31 cellular contexts compared by ENCODE assay signal in the genomic region with DNA sequence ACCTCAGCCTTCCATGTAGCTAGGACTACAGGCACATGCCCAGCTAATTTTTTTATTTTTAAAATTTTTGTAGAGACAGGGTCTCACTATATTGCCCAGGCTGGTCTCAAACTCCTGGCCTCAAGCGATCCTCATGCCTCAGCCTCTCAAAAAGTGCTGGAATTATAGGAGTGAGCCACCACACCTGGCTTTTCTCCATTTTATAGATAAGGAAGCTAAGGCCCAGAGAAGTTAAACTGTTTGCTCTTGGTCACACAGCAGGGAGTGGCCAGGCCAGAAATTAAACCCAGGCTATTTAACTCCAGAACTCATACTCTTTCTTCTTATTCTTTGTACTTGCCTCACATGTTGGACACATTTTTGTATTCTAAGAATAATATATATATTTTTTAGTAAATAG.
"Had no signal": no experiment of that assay in that cellular context is flagged by ENCODE, and none has a peak within 500 bp of the region (broad histone marks: within the 10 kb centered on the region; RNA-seq: fewer than 3 reads in every experiment).

No MANE protein-coding gene starts in this region.

- H3K4me3 Mint-ChIP-seq: naive B cell; naive thymus-derived CD8-positive, alpha-beta T cell; nephron progenitor cell; neural crest cell; stimulated activated memory B cell treated with anti-CD40 and anti-IgM and Interleukin-4, amounts not matched to agents 10 μg/mL and 1 μg/mL and 100 μg/mL, for 72 hours; stimulated activated naive CD8-positive, alpha-beta T cell treated with anti-CD3 and anti-CD28 coated beads, Interleukin-15, amount 100 ng/mL, for 72 hours; type B pancreatic cell had no signal

- H3K36me3 ChIP-seq: uterus had no signal

- H3K4me3 ChIP-seq: pancreas, psoas muscle, skin epidermis, smooth muscle cell, spleen, suprapubic skin, testis, tibial artery, transverse colon, upper lobe of right lung, uterus had no signal

- H3K9me3 Mint-ChIP-seq: naive thymus-derived CD8-positive, alpha-beta T cell; neural crest cell; stimulated activated memory B cell treated with anti-CD40 and anti-IgM and Interleukin-4, amounts not matched to agents 10 μg/mL and 1 μg/mL and 100 μg/mL, for 72 hours; stimulated activated naive CD8-positive, alpha-beta T cell treated with anti-CD3 and anti-CD28 coated beads, Interleukin-15, amount 100 ng/mL, for 72 hours; type B pancreatic cell had no signal

- H3K4me1 Mint-ChIP-seq: naive B cell; nephron progenitor cell; neural crest cell; stimulated activated memory B cell treated with anti-CD40 and anti-IgM and Interleukin-4, amounts not matched to agents 10 μg/mL and 1 μg/mL and 100 μg/mL, for 72 hours had no signal

- H3K27me3 Mint-ChIP-seq: naive B cell; naive thymus-derived CD8-positive, alpha-beta T cell; progenitor cell of endocrine pancreas; stimulated activated memory B cell treated with anti-CD40 and anti-IgM and Interleukin-4, amounts not matched to agents 10 μg/mL and 1 μg/mL and 100 μg/mL, for 72 hours; stimulated activated naive CD8-positive, alpha-beta T cell treated with anti-CD3 and anti-CD28 coated beads, Interleukin-15, amount 100 ng/mL, for 72 hours; type B pancreatic cell had no signal

- H3K27me3 ChIP-seq: neutrophil, pancreas, spleen, suprapubic skin, testis, tibial artery, transverse colon, upper lobe of right lung, uterus had no signal

- H3K4me2 ChIP-seq: smooth muscle cell had no signal

- H3K27ac ChIP-seq: neutrophil, pancreas, psoas muscle, skin epidermis, spleen, suprapubic skin, testis, tibial artery, transverse colon, upper lobe of right lung, uterus had no signal

- FAIRE-seq: pancreas had no signal

- DNase-seq: naive B cell; naive thymus-derived CD8-positive, alpha-beta T cell; nephron progenitor cell; nucleus accumbens; pancreas; psoas muscle; right cardiac atrium; spleen; stimulated activated CD4-positive, alpha-beta T cell treated with anti-CD3 and anti-CD28 coated beads, Interleukin-12 subunit alpha, Interleukin-12 subunit beta, amount 100 ng/mL, for 4 hours; stimulated activated CD4-positive, alpha-beta T cell treated with anti-CD3 and anti-CD28 coated beads, Interleukin-1b, Interleukin-23, amount 100 ng/mL, for 48 hours; stimulated activated CD4-positive, alpha-beta T cell treated with anti-CD3 and anti-CD28 coated beads, Interleukin-4, amount 100 ng/mL, for 1 hour; stimulated activated CD4-positive, alpha-beta T cell treated with anti-CD3 and anti-CD28 coated beads, Interleukin-4, amount 100 ng/mL, for 4 hours; stimulated activated CD8-positive, alpha-beta memory T cell treated with anti-CD3 and anti-CD28 coated beads, Interleukin-4, amount 100 ng/mL, for 48 hours; stimulated activated naive CD4-positive, alpha-beta T cell; stimulated activated naive CD8-positive, alpha-beta T cell treated with anti-CD3 and anti-CD28 coated beads, Interleukin-15, amount 100 ng/mL, for 72 hours; stimulated activated naive CD8-positive, alpha-beta T cell treated with anti-CD3 and anti-CD28 coated beads, Interleukin-15, Interleukin-2, amounts not matched to agents 100 U/mL and 50 U/mL, for 24 hours; substantia nigra; testis; tibial artery; transverse colon; upper lobe of right lung; uterus had no signal

- H3K27ac Mint-ChIP-seq: nephron progenitor cell; progenitor cell of endocrine pancreas; stimulated activated memory B cell treated with anti-CD40 and anti-IgM and Interleukin-4, amounts not matched to agents 10 μg/mL and 1 μg/mL and 100 μg/mL, for 72 hours; stimulated activated naive CD8-positive, alpha-beta T cell treated with anti-CD3 and anti-CD28 coated beads, Interleukin-15, amount 100 ng/mL, for 72 hours; type B pancreatic cell had no signal

- ATAC-seq: naive thymus-derived CD8-positive, alpha-beta T cell; pancreas; psoas muscle; sciatic nerve; stimulated activated memory B cell treated with anti-CD40 and anti-IgM and Interleukin-4, amounts not matched to agents 10 μg/mL and 1 μg/mL and 100 μg/mL, for 72 hours; stimulated activated naive CD8-positive, alpha-beta T cell treated with anti-CD3 and anti-CD28 coated beads, Interleukin-15, amount 100 ng/mL, for 72 hours; stimulated activated naive CD8-positive, alpha-beta T cell treated with anti-CD3 and anti-CD28 coated beads, Interleukin-15, Interleukin-2, amounts not matched to agents 100 U/mL and 50 U/mL, for 24 hours; upper lobe of right lung had no signal

- H3K4me1 ChIP-seq: pancreas, spleen, suprapubic skin, testis, tibial artery, transverse colon, upper lobe of right lung, uterus had no signal

- H3K9me3 ChIP-seq: neutrophil, pancreas, psoas muscle, spleen, suprapubic skin, testis, tibial artery, transverse colon, upper lobe of right lung, uterus had no signal
